ENCODE assay signal across 21 cellular contexts in the genomic region with DNA sequence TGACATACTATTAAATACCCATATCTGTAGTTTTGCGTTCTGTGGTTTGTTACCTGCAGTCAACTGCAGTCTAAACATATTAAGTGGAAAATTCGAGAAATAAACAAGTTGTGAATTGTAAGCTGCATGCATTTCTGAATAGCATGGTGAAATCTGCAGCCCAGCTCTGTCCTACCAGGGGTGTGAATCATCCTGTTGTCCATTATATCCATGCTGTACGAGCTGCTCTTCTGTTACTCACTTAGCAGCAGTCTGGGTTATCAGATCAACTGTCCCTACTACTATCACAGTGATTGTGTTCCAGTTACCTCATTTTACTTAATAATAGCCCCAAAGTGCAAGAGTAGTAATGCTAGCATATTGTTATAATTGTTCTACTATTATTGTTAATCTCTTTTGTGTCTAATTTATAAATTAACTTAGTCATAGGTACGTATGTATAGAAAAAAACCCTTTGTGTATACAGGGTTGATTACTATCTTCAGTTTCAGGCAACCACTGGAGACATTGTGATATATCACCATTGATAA.
DNase-seq lines count a peak whose midpoint lies in the region; FAIRE-seq and TF ChIP-seq lines count a peak whose summit lies in the region.
"Had no signal": no experiment of that assay in that cellular context is flagged by ENCODE, and none has a peak within 500 bp of the region (broad histone marks: within the 10 kb centered on the region; RNA-seq: fewer than 3 reads in every experiment).

No MANE protein-coding gene starts in this region.

- peak overlapping the region; percentile 50 for H3K27ac Mint-ChIP-seq in astrocyte (ENCODE audit: unreplicated experiment)

- no peaks in the 10 kb centered on the region for H3K9me3 Mint-ChIP-seq in astrocyte (ENCODE audit: unreplicated experiment)
- H3K9me3 Mint-ChIP-seq: neural crest cell had no signal

- TF ChIP-seq POLR2A in H54 (IDR thresholded peaks at IDR 0.05; ENCODE audit: low read depth, low read length), result no peak

- peaks cover 9% of the 10 kb centered on the region for H3K4me1 Mint-ChIP-seq in astrocyte (ENCODE audit: low read depth, unreplicated experiment)

- no peak overlapping the region for H3K9ac ChIP-seq in astrocyte (ENCODE audit: low read length)

- no peaks in the 10 kb centered on the region for H3K4me1 ChIP-seq in astrocyte (ENCODE audit: insufficient read depth, low read length)
- H3K4me1 ChIP-seq: A549, heart right ventricle had no signal

- no peak overlapping the region for H3K27ac ChIP-seq in astrocyte (ENCODE audit: low read depth, low read length)
- H3K27ac ChIP-seq: A549, coronary artery, heart right ventricle had no signal

- H2AFZ ChIP-seq in astrocyte (ENCODE audit: low read depth, low read length), result no peak overlapping the region

- H3K36me3 ChIP-seq in astrocyte (ENCODE audit: insufficient read depth, low read length), result no peaks in the 10 kb centered on the region
- H3K36me3 ChIP-seq: heart right ventricle had no signal

- no peaks in the 10 kb centered on the region for H4K20me1 ChIP-seq in astrocyte (ENCODE audit: insufficient read depth, low read length)

- H3K36me3 Mint-ChIP-seq in astrocyte (ENCODE audit: low read depth, unreplicated experiment), result no peaks in the 10 kb centered on the region

- H3K4me2 ChIP-seq in astrocyte (ENCODE audit: low read length), result no peak overlapping the region
- H3K4me2 ChIP-seq: A549 had no signal

- FAIRE-seq in H54 (lab: Jason Lieb, UNC) (peak; percentile 81), astrocyte (lab: Jason Lieb, UNC) (no peak)
- FAIRE-seq: A549, GM12878, K562, kidney had no signal

- no peaks in the 10 kb centered on the region for H3K9me3 ChIP-seq in astrocyte (ENCODE audit: insufficient read depth, low read depth, low read length)
- H3K9me3 ChIP-seq: A549, heart right ventricle had no signal

- no peaks in the 10 kb centered on the region for H3K27me3 Mint-ChIP-seq in astrocyte (ENCODE audit: low read depth, unreplicated experiment)

- in situ Hi-C loops in ACHN (cut with HindIII; ENCODE audit: low pct_ligation_motif_present, low pct_unique_long_range_greater_than_20kb, low sequenced_read_pairs), result no loop called here

- H3K4me3 ChIP-seq in astrocyte (ENCODE audit: insufficient read depth, low read depth, low read length) (no peak overlapping the region), fibroblast of pulmonary artery (replicated peaks; ENCODE audit: low read depth, low read length) (no peak overlapping the region)
- H3K4me3 ChIP-seq: A549, coronary artery, GM12878, heart right ventricle, K562 had no signal

- TF ChIP-seq CTCF in astrocyte (IDR thresholded peaks at IDR 0.05; ENCODE audit: insufficient read depth, low read depth, low read length) (no peak), fibroblast of pulmonary artery (IDR thresholded peaks at IDR 0.05; ENCODE audit: low read length, missing control alignments) (no peak)

- no peaks in the 10 kb centered on the region for H3K79me2 ChIP-seq in astrocyte (ENCODE audit: insufficient read depth, low read length)

- H3K27me3 ChIP-seq in astrocyte (ENCODE audit: insufficient read depth, low read length), result no peaks in the 10 kb centered on the region
- H3K27me3 ChIP-seq: heart right ventricle had no signal

- H3K4me3 Mint-ChIP-seq in astrocyte (ENCODE audit: unreplicated experiment), result no peak overlapping the region
- H3K4me3 Mint-ChIP-seq: neural crest cell had no signal

- peak; percentile 13 for DNase-seq in ACHN
- DNase-seq in H54 (ENCODE audit: insufficient read length, low spot score), result no peak
- DNase-seq in astrocyte (ENCODE audit: low read depth), result peak; percentile 36
- DNase-seq in fibroblast of pulmonary artery (ENCODE audit: low read depth), result peak; percentile 60
- no peak for DNase-seq in stimulated activated CD4-positive, alpha-beta T cell treated with anti-CD3 and anti-CD28 coated beads, Interleukin-4, amount 100 ng/mL, for 24 hours
- no peak for DNase-seq in cerebellar nuclear complex (lab: John Stamatoyannopoulos, UW)
- DNase-seq in hippocampal formation (lab: John Stamatoyannopoulos, UW), result no peak
- no peak for DNase-seq in SW 1271 (lab: John Stamatoyannopoulos, UW)
- DNase-seq: activated CD4-positive, alpha-beta T cell treated with anti-CD3 and anti-CD28 coated beads for 4 hours; activated effector memory CD4-positive, alpha-beta T cell treated with Interleukin-2 at 50 U/mL for 16 hours; amniotic stem cell; heart right ventricle; kidney; midbrain; NCI-H1048; NCI-H748 treated with DMSO at 0.1 percent for 48 hours had no signal

Comparison
In these comparisons a context has a peak if more than half of its experiments do, and no peak if none do; other contexts are left out.
1. DNase-seq: peak in ACHN (single experiment), astrocyte (single experiment) and fibroblast of pulmonary artery (single experiment); none in H54 (single experiment), stimulated activated CD4-positive, alpha-beta T cell treated with anti-CD3 and anti-CD28 coated beads, Interleukin-4, amount 100 ng/mL, for 24 hours (single experiment), cerebellar nuclear complex (0 of 2), hippocampal formation (0 of 2) and SW 1271 (0 of 2).